Comparison of ENCODE assay signal across 26 cellular contexts in genomic region chr19:21221653-21222052, GRCh38.
DNase-seq lines count a peak whose midpoint lies in the region; ATAC-seq, FAIRE-seq and TF ChIP-seq lines count a peak whose summit lies in the region.
"Had no signal": no experiment of that assay in that cellular context is flagged by ENCODE, and none has a peak within 500 bp of the region (broad histone marks: within the 10 kb centered on the region; RNA-seq: fewer than 3 reads in every experiment).

No MANE protein-coding gene starts in this region.

- H3K36me3 ChIP-seq in ACC112 (ENCODE audit: insufficient read depth, low read length) = no peaks in the 10 kb centered on the region
- H3K36me3 ChIP-seq in mesodermal cell (ENCODE audit: control insufficient read depth, insufficient read depth, low read length) = no peaks in the 10 kb centered on the region
- H3K36me3 ChIP-seq: ascending aorta had no signal

- no peaks in the 10 kb centered on the region for H3K79me2 ChIP-seq in ACC112 (ENCODE audit: control insufficient read depth, insufficient read depth, low read length, unreplicated experiment)

- no peaks in the 10 kb centered on the region for H3K27me3 ChIP-seq in ACC112 (ENCODE audit: insufficient read depth, low read length)
- H3K27me3 ChIP-seq: ascending aorta, foreskin keratinocyte had no signal

- peak overlapping the region; percentile 19; the same call in 1 of the 2 replicates for H3K27ac ChIP-seq in ACC112 (ENCODE audit: low read depth, low read length)
- H3K27ac ChIP-seq in mesodermal cell (ENCODE audit: low read depth, low read length, severe bottlenecking) = peak overlapping the region; percentile 93
- H3K27ac ChIP-seq: ascending aorta, foreskin keratinocyte had no signal

- no peak overlapping the region for H2AFZ ChIP-seq in ACC112 (ENCODE audit: low read length, unreplicated experiment)

- no peak overlapping the region for H3K4me3 ChIP-seq in ACC112 (ENCODE audit: low read depth, low read length)
- H3K4me3 ChIP-seq in choroid plexus epithelial cell (ENCODE audit: low read depth, low read length) = no peak overlapping the region
- H3K4me3 ChIP-seq in mesodermal cell (ENCODE audit: extremely low read depth, insufficient read depth, low read length, poor library complexity, severe bottlenecking) = no peak overlapping the region
- H3K4me3 ChIP-seq: ascending aorta, mucosa of descending colon had no signal

- peak; percentile 36 for FAIRE-seq in HTR-8/SVneo (lab: Jason Lieb, UNC)
- FAIRE-seq: GM18507 had no signal

- H3K4me1 ChIP-seq in ACC112 (ENCODE audit: control insufficient read depth, insufficient read depth, low read length, unreplicated experiment) (no peaks in the 10 kb centered on the region), mesodermal cell (ENCODE audit: control insufficient read depth, insufficient read depth, low read length, poor library complexity, severe bottlenecking) (peaks cover 9% of the 10 kb centered on the region)
- H3K4me1 ChIP-seq: ascending aorta, foreskin keratinocyte had no signal

- ATAC-seq in GM19455 (IDR thresholded peaks at IDR 0.05; ENCODE audit: unreplicated experiment) (no peak), GM18858 (IDR thresholded peaks at IDR 0.05; ENCODE audit: unreplicated experiment) (no peak)
- ATAC-seq: activated CD8-positive, alpha-beta memory T cell treated with anti-CD3 and anti-CD28 coated beads, Interleukin-2, amount 10 ng/mL, durations not matched to agents 7 days and 5 days; activated naive CD4-positive, alpha-beta T cell treated with anti-CD3 and anti-CD28 coated beads, Interleukin-2, amount 50 U/mL, for 72 hours; CD8-positive, alpha-beta T cell; foreskin keratinocyte; HepG2; mucosa of descending colon had no signal

- no peak for DNase-seq in HTR-8/SVneo (ENCODE audit: insufficient read length, low spot score)
- peak; percentile 17 for DNase-seq in choroid plexus epithelial cell (ENCODE audit: low read depth)
- DNase-seq in stimulated activated CD4-positive, alpha-beta T cell treated with anti-CD3 and anti-CD28 coated beads, Interleukin-4, amount 100 ng/mL, for 4 hours = no peak
- DNase-seq in pons (ENCODE audit: low spot score) = no peak
- DNase-seq: activated CD4-positive, alpha-beta T cell treated with anti-CD3 and anti-CD28 coated beads, Interleukin-2, amount 10 ng/mL, durations not matched to agents 24 days and 14 days; activated CD8-positive, alpha-beta memory T cell treated with anti-CD3 and anti-CD28 coated beads, Interleukin-2, amount 10 ng/mL, durations not matched to agents 7 days and 5 days; CD8-positive, alpha-beta T cell; cerebellar nuclear complex; effector CD8-positive, alpha-beta T cell; erythroblast; GF-D8; GOT3; islet precursor cell; mucosa of descending colon; NCI-H1092; NCI-H187 treated with DMSO at 0.1 percent for 48 hours; NCI-H2227 treated with DMSO at 0.1 percent for 48 hours had no signal

- no peak for TF ChIP-seq CTCF in choroid plexus epithelial cell (conservative IDR thresholded peaks at IDR 0.05; ENCODE audit: low read depth, low read length)

- H3K9me3 ChIP-seq in mesodermal cell (ENCODE audit: control insufficient read depth, low read length) = peaks cover 5% of the 10 kb centered on the region
- H3K9me3 ChIP-seq: ascending aorta, mucosa of descending colon had no signal
